8 cellular contexts compared by ENCODE assay signal in genomic region chr1:160030657-160031367, GRCh38. TPM values are rescaled to one million over a fixed set of nuclear protein-coding genes. Genes with fewer than 3 reads are reported as not detected.
DNase-seq lines count a peak whose midpoint lies in the region; ATAC-seq, FAIRE-seq and TF ChIP-seq lines count a peak whose summit lies in the region.

No MANE protein-coding gene starts in this region.

- H3K4me3 ChIP-seq in AG10803 (ENCODE audit: low read length) (peak overlapping the region; percentile 90), kidney (ENCODE audit: low read length in 2 of 2) (peak overlapping the region; percentile 92 to 97)
- peak overlapping the region; percentile 85 for H3K4me3 ChIP-seq in Jurkat, Clone E6-1 (ENCODE audit: low read length)

- H3K36me3 ChIP-seq in kidney (ENCODE audit: control insufficient read depth in 1 of 2, insufficient read depth in 2 of 2, low read length in 2 of 2) = no peaks in the 10 kb centered on the region

- DNase-seq in AG10803 (ENCODE audit: low read depth) (no peak), astrocyte of the hippocampus (ENCODE audit: low read depth, low spot score) (peak; percentile 13), kidney (peak; percentile 67), SIG-M5 treated with dmso at 0.1 percent for 504 hours (lab: John Stamatoyannopoulos, UW; ENCODE audit: unreplicated experiment) (no peak)
- DNase-seq in Jurkat, Clone E6-1 (ENCODE audit: low read depth, low spot score) = no peak
- no peak for DNase-seq in stimulated activated naive CD8-positive, alpha-beta T cell treated with anti-CD3 and anti-CD28 coated beads, Interleukin-15, Interleukin-2, amounts not matched to agents 100 U/mL and 50 U/mL, for 24 hours

- ATAC-seq in GM18868 (IDR thresholded peaks at IDR 0.05; ENCODE audit: unreplicated experiment) (peak; percentile 5), HG02798 (IDR thresholded peaks at IDR 0.05; ENCODE audit: poor library complexity, unreplicated experiment) (no peak)
- peak; percentile 4 for ATAC-seq in stimulated activated naive CD8-positive, alpha-beta T cell treated with anti-CD3 and anti-CD28 coated beads, Interleukin-15, Interleukin-2, amounts not matched to agents 100 U/mL and 50 U/mL, for 24 hours

- TF ChIP-seq CTCF in AG10803 (conservative IDR thresholded peaks at IDR 0.05; ENCODE audit: low read length) = no peak
- TF ChIP-seq CTCF in kidney (IDR thresholded peaks at IDR 0.05; ENCODE audit: borderline replicate concordance, extremely low read depth, insufficient read depth) = no peak

- H3K9ac ChIP-seq in kidney (ENCODE audit: low read length in 2 of 2) = peak overlapping the region; percentile 76 to 86

- no peaks in the 10 kb centered on the region for H3K9me3 ChIP-seq in kidney (ENCODE audit: control insufficient read depth in 1 of 2, low read length in 2 of 2)

- peak overlapping the region; percentile 8 to 79 for H3K27ac ChIP-seq in kidney (ENCODE audit: low read depth in 2 of 2, low read length in 2 of 2)

- H3K4me1 ChIP-seq in kidney (ENCODE audit: control insufficient read depth in 1 of 2, insufficient read depth in 1 of 2, low read depth in 1 of 2, low read length in 2 of 2) = peaks cover 12 to 14% of the 10 kb centered on the region in 2 donors

- no peak for FAIRE-seq in kidney (lab: Jason Lieb, UNC)

- intact Hi-C loops in kidney (cut with DNase I) = no loop called here

RNA-seq across cellular contexts. Expression of gene PIGM, which starts 1.0 kb away (rescaled TPM):
- 5.4 TPM for polyA plus RNA-seq in Jurkat, Clone E6-1 (2012; ENCODE audit: insufficient read depth, insufficient read length)
- 8.5 TPM for total RNA-seq in kidney
- polyA plus RNA-seq in kidney (ENCODE audit: insufficient read depth, low read depth, low replicate concordance) = 3.3 TPM

RNA-seq across cellular contexts. Expression of gene KCNJ10, which starts 39.1 kb away (rescaled TPM):
- polyA plus RNA-seq in Jurkat, Clone E6-1 (2012; ENCODE audit: insufficient read depth, insufficient read length) = 0.73 TPM
- 4.9 TPM for total RNA-seq in kidney
- polyA plus RNA-seq in kidney (ENCODE audit: insufficient read depth, low read depth, low replicate concordance) = 57.6 TPM

RNA-seq across cellular contexts. Expression of gene KCNJ9, which starts 50.5 kb away (rescaled TPM):
- polyA plus RNA-seq in Jurkat, Clone E6-1 (2012; ENCODE audit: insufficient read depth, insufficient read length) = 0.21 TPM
- not detected for total RNA-seq in kidney
- 0.09 TPM for polyA plus RNA-seq in kidney (ENCODE audit: insufficient read depth, low read depth, low replicate concordance)

Comparison
In these comparisons a context has a peak if more than half of its experiments do, and no peak if none do; other contexts are left out.
1. DNase-seq: peak in astrocyte of the hippocampus (single experiment) and kidney (single experiment); none in AG10803 (single experiment), Jurkat, Clone E6-1 (single experiment), stimulated activated naive CD8-positive, alpha-beta T cell treated with anti-CD3 and anti-CD28 coated beads, Interleukin-15, Interleukin-2, amounts not matched to agents 100 U/mL and 50 U/mL, for 24 hours (single experiment) and SIG-M5 treated with dmso at 0.1 percent for 504 hours (single experiment).
2. Peak in every context shown above with its lines, with median percentiles within 50 percentile points of each other: H3K4me3 ChIP-seq.